In the genomic region with DNA sequence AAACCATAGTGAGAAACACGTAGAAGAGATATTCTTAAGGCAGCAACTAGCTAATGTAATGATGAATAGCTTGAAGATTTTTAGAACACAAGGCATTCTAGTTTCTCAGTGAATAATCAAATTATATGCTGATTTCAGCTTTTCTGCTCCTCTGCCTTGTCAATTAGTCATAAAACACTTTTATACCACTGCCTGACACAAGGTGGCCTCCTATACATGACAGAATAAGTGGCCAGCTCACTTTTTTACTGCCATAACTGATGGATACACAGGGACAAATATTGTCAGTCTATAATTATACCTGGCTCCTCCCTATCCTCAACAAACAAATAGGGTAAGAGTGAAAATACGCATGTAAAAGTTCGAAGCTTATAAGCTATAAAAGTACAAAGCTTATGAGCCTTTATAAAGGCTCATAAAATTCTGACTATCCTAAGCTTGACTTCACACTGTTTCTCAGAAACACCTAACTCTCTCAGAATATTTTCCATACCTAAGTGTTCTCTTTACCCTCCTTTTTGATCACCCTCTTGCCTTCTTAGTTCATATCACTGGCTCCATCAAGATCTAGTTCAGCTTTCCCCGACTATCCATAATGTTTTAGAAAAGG, we compare ENCODE assay signal across 9 cellular contexts.
A peak's percentile ranks its signal among the peaks of the same experiment; 100 is the strongest.
DNase-seq lines count a peak whose midpoint lies in the region; ATAC-seq, FAIRE-seq and TF ChIP-seq lines count a peak whose summit lies in the region.
"Had no signal": no experiment of that assay in that cellular context is flagged by ENCODE, and none has a peak within 500 bp of the region (broad histone marks: within the 10 kb centered on the region; RNA-seq: fewer than 3 reads in every experiment).

No MANE protein-coding gene starts in this region.

- H3K4me1 ChIP-seq in kidney (ENCODE audit: control insufficient read depth in 1 of 2, insufficient read depth in 1 of 2, low read depth in 1 of 2, low read length in 2 of 2): no peaks in the 10 kb centered on the region

- intact Hi-C loops in kidney (cut with DNase I): loop anchor here (10.0 kb wide), 2 partner anchors 143 to 313 kb away; no protein-coding TSS in a partner anchor

- no peak for FAIRE-seq in kidney (lab: Jason Lieb, UNC)
- FAIRE-seq: colon had no signal

- H3K27me3 Mint-ChIP-seq in stimulated activated memory B cell treated with anti-CD40 and anti-IgM and Interleukin-4, amounts not matched to agents 10 μg/mL and 1 μg/mL and 100 μg/mL, for 72 hours: no peaks in the 10 kb centered on the region

- peaks cover 13 to 15% of the 10 kb centered on the region in 2 donors for H3K36me3 ChIP-seq in kidney (ENCODE audit: control insufficient read depth in 1 of 2, insufficient read depth in 2 of 2, low read length in 2 of 2)

- no peak overlapping the region for H3K4me3 ChIP-seq in kidney (ENCODE audit: low read length in 2 of 2)

- no peaks in the 10 kb centered on the region for H3K9me3 ChIP-seq in kidney (ENCODE audit: control insufficient read depth in 1 of 2, low read length in 2 of 2)

- in situ Hi-C loops in KBM-7 (cut with MboI; ENCODE audit: low pct_unique_long_range_greater_than_20kb, low sequenced_read_pairs): no loop called here
- in situ Hi-C loops in T47D (cut with HindIII; ENCODE audit: low pct_unique_long_range_greater_than_20kb, low sequenced_read_pairs): no loop called here

- peak; percentile 79 for TF ChIP-seq CTCF in kidney (IDR thresholded peaks at IDR 0.05; ENCODE audit: borderline replicate concordance, extremely low read depth, insufficient read depth)

- peaks cover 17% of the 10 kb centered on the region for H3K4me1 Mint-ChIP-seq in stimulated activated memory B cell treated with anti-CD40 and anti-IgM and Interleukin-4, amounts not matched to agents 10 μg/mL and 1 μg/mL and 100 μg/mL, for 72 hours

- peak; percentile 62 for ATAC-seq in stimulated activated memory B cell treated with anti-CD40 and anti-IgM and Interleukin-4, amounts not matched to agents 10 μg/mL and 1 μg/mL and 100 μg/mL, for 72 hours
- no peak for ATAC-seq in HG02623 (IDR thresholded peaks at IDR 0.05; ENCODE audit: unreplicated experiment)

- peaks cover 37% of the 10 kb centered on the region for H3K36me3 Mint-ChIP-seq in stimulated activated memory B cell treated with anti-CD40 and anti-IgM and Interleukin-4, amounts not matched to agents 10 μg/mL and 1 μg/mL and 100 μg/mL, for 72 hours

- H3K9me3 Mint-ChIP-seq in stimulated activated memory B cell treated with anti-CD40 and anti-IgM and Interleukin-4, amounts not matched to agents 10 μg/mL and 1 μg/mL and 100 μg/mL, for 72 hours: no peaks in the 10 kb centered on the region

- peak; percentile 57 for DNase-seq in NOMO-1 treated with DMSO at 0.1 percent for 48 hours (lab: John Stamatoyannopoulos, UW; ENCODE audit: unreplicated experiment)
- no peak for DNase-seq in NOMO-1 treated with dmso at 0.1 percent for 144 hours (lab: John Stamatoyannopoulos, UW; ENCODE audit: unreplicated experiment)
- DNase-seq in KBM-7: peak; percentile 84
- DNase-seq in RPMI7951 (ENCODE audit: low read depth): peak; percentile 62
- peak; percentile 39 to 87 for DNase-seq in T47D (ENCODE audit: low read depth in 1 of 2, low spot score in 1 of 2)
- no peak for DNase-seq in kidney

- H3K4me3 Mint-ChIP-seq in stimulated activated memory B cell treated with anti-CD40 and anti-IgM and Interleukin-4, amounts not matched to agents 10 μg/mL and 1 μg/mL and 100 μg/mL, for 72 hours: no peak overlapping the region

- H3K9ac ChIP-seq in kidney (ENCODE audit: low read length in 2 of 2): no peak overlapping the region

- no peak overlapping the region for H3K27ac ChIP-seq in kidney (ENCODE audit: low read depth in 2 of 2, low read length in 2 of 2)

- peak overlapping the region; percentile 73 for H3K27ac Mint-ChIP-seq in stimulated activated memory B cell treated with anti-CD40 and anti-IgM and Interleukin-4, amounts not matched to agents 10 μg/mL and 1 μg/mL and 100 μg/mL, for 72 hours

Comparison
In these comparisons a context has a peak if more than half of its experiments do, and no peak if none do; other contexts are left out.
1. DNase-seq: peak in NOMO-1 treated with DMSO at 0.1 percent for 48 hours (single experiment), KBM-7 (single experiment), RPMI7951 (single experiment) and T47D (2 of 2); none in NOMO-1 treated with dmso at 0.1 percent for 144 hours (single experiment) and kidney (single experiment).